In the genomic region with DNA sequence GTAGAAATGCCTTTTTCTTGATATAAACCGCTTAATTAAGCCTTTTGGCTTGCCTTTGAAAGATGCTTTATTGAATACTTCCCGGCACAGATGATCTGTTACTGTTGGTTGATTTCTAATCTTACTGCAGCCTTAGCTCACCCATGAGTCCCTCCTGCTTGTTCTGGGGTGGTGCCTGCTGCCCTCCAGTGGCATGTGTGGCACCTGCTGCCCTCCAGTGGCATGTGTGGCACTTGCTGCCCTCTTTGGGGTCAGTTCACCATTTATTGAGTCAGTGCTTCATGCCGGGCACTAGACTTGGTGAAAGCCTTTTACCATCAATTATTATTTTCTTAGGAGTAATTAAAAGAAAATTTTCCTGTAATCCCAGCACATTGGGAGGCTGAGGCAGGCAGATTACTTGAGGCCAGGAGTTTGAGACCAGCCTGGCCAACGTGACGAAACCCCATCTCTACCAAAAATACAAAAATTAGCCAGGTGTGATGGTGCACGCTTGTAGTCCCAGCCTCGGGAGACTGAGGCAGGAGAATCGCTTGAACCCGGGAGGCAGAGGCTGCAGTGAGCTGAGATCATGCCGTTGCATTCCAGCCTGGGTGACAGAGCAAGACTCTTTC, we compare ENCODE assay signal across 8 cellular contexts. TPM values are rescaled to one million over a fixed set of nuclear protein-coding genes. Genes with fewer than 3 reads are reported as not detected.
DNase-seq lines count a peak whose midpoint lies in the region; ATAC-seq and FAIRE-seq lines count a peak whose summit lies in the region.

No MANE protein-coding gene starts in this region.

- H3K4me3 Mint-ChIP-seq in activated naive CD8-positive, alpha-beta T cell treated with anti-CD3 and anti-CD28 coated beads, Interleukin-2, amount 50 U/mL, for 24 hours, result no peak overlapping the region

- no peak overlapping the region for H2BK12ac ChIP-seq in neuronal stem cell (ENCODE audit: low read length)

- H3K36me3 ChIP-seq in neuronal stem cell (replicated peaks in 1 of 2; ENCODE audit: control insufficient read depth in 2 of 2, insufficient read depth in 2 of 2, low read length in 2 of 2), result no peaks in the 10 kb centered on the region

- H3K27ac ChIP-seq in neuronal stem cell (replicated peaks; ENCODE audit: low read length), result no peak overlapping the region

- H4K91ac ChIP-seq in neuronal stem cell (ENCODE audit: low read depth, low read length, poor library complexity), result no peak overlapping the region

- H3K9me3 Mint-ChIP-seq in activated naive CD8-positive, alpha-beta T cell treated with anti-CD3 and anti-CD28 coated beads, Interleukin-2, amount 50 U/mL, for 24 hours, result no peaks in the 10 kb centered on the region

- no peak overlapping the region for H3K18ac ChIP-seq in neuronal stem cell (ENCODE audit: low read length)

- no peaks in the 10 kb centered on the region for H3K27me3 Mint-ChIP-seq in activated naive CD8-positive, alpha-beta T cell treated with anti-CD3 and anti-CD28 coated beads, Interleukin-2, amount 50 U/mL, for 24 hours

- no peaks in the 10 kb centered on the region for H3K27me3 ChIP-seq in neuronal stem cell (ENCODE audit: control insufficient read depth in 3 of 3, insufficient read depth in 3 of 3, low read depth in 1 of 3, low read length in 3 of 3)

- no peak overlapping the region for H2AFZ ChIP-seq in neuronal stem cell (ENCODE audit: low read length)

- no peaks in the 10 kb centered on the region for H3K9me3 ChIP-seq in neuronal stem cell (replicated peaks in 1 of 2; ENCODE audit: control insufficient read depth in 2 of 2, insufficient read depth in 1 of 2, low read depth in 1 of 2, low read length in 2 of 2)

- H3K36me3 Mint-ChIP-seq in activated naive CD8-positive, alpha-beta T cell treated with anti-CD3 and anti-CD28 coated beads, Interleukin-2, amount 50 U/mL, for 24 hours (ENCODE audit: low read depth), result peaks cover 12% of the 10 kb centered on the region

- H3K79me1 ChIP-seq in neuronal stem cell (ENCODE audit: low read depth, low read length), result no peaks in the 10 kb centered on the region

- no peak overlapping the region for H3K14ac ChIP-seq in neuronal stem cell (ENCODE audit: low read length)

- peaks cover 0 to 3% of the 10 kb centered on the region in 2 donors for H3K4me1 ChIP-seq in neuronal stem cell (ENCODE audit: control insufficient read depth in 2 of 2, insufficient read depth in 1 of 2, low read depth in 1 of 2, low read length in 2 of 2)

- no peak overlapping the region for H2AK5ac ChIP-seq in neuronal stem cell (ENCODE audit: low read depth, low read length)

- H3K4ac ChIP-seq in neuronal stem cell (ENCODE audit: low read length), result no peak overlapping the region

- H3K23ac ChIP-seq in neuronal stem cell (ENCODE audit: low read depth, low read length, poor library complexity), result no peak overlapping the region

- H3K4me1 Mint-ChIP-seq in activated naive CD8-positive, alpha-beta T cell treated with anti-CD3 and anti-CD28 coated beads, Interleukin-2, amount 50 U/mL, for 24 hours, result peaks cover 54% of the 10 kb centered on the region

- WGBS in neuronal stem cell (ENCODE audit: extremely low coverage in 2 of 2, insufficient read length in 2 of 2, insufficient replicate concordance in 1 of 2), 2 donors, result no CpG with 5 or more reads among the region's 10 CpGs

- DNase-seq in M059J (ENCODE audit: low read depth), result peak; percentile 85
- DNase-seq in T follicular helper cell (ENCODE audit: low read depth), result peak; percentile 69
- peak; percentile 74 for DNase-seq in activated naive CD8-positive, alpha-beta T cell treated with anti-CD3 and anti-CD28 coated beads, Interleukin-2, amount 50 U/mL, for 24 hours
- DNase-seq in left cardiac atrium, result peak; percentile 79
- DNase-seq in sciatic nerve (ENCODE audit: low spot score), result peak; percentile 77
- no peak for DNase-seq in neuronal stem cell (ENCODE audit: low spot score)

- peak; percentile 91 for ATAC-seq in activated naive CD8-positive, alpha-beta T cell treated with anti-CD3 and anti-CD28 coated beads, Interleukin-2, amount 50 U/mL, for 24 hours
- ATAC-seq in left cardiac atrium (peak; percentile 78 to 82), sciatic nerve (peak; percentile 72), GM18867 (IDR thresholded peaks at IDR 0.05; ENCODE audit: unreplicated experiment) (no peak)

- FAIRE-seq in G401.6 (lab: Jason Lieb, UNC), result peak; percentile 65

- H2BK5ac ChIP-seq in neuronal stem cell (ENCODE audit: low read length), result no peak overlapping the region

- H2BK120ac ChIP-seq in neuronal stem cell (ENCODE audit: low read depth, low read length), result no peak overlapping the region

- no peak overlapping the region for H3K4me2 ChIP-seq in neuronal stem cell (ENCODE audit: insufficient read depth, low read length, poor library complexity, severe bottlenecking)

- intact Hi-C loops in left cardiac atrium (cut with DNase I) (loop anchor here in 1 of 2 donors (2.0 kb wide), 1 partner anchor 180 kb away; no protein-coding TSS in a partner anchor), sciatic nerve (cut with DNase I) (loop anchor here (5.0 kb wide), 1 partner anchor 176 kb away; no protein-coding TSS in a partner anchor)

- H2BK15ac ChIP-seq in neuronal stem cell (ENCODE audit: low read length), result no peak overlapping the region

- H3K27ac Mint-ChIP-seq in activated naive CD8-positive, alpha-beta T cell treated with anti-CD3 and anti-CD28 coated beads, Interleukin-2, amount 50 U/mL, for 24 hours, result no peak overlapping the region

- H4K8ac ChIP-seq in neuronal stem cell (ENCODE audit: low read depth, low read length), result no peak overlapping the region

- H3K4me3 ChIP-seq in neuronal stem cell (ENCODE audit: low read length in 2 of 2), result no peak overlapping the region

- no peak overlapping the region for H3K9ac ChIP-seq in neuronal stem cell (ENCODE audit: low read depth, low read length, poor library complexity)

RNA-seq across cellular contexts. Expression of a gene that starts 54.3 kb away (rescaled TPM):
- 5.0 and 5.9 TPM in 2 replicates for total RNA-seq in M059J (2014; rRNA removed; shearing (Covaris generic))
- total RNA-seq in left cardiac atrium (10 to 100 TPM; 20.6 to 21.7 TPM), sciatic nerve (35.0 TPM)
- 5.9 TPM for polyA plus RNA-seq in neuronal stem cell (2013, experiment 1 of 2)
- polyA plus RNA-seq in neuronal stem cell (2013, experiment 2 of 2), result 6.1 TPM
